8 cellular contexts compared by ENCODE assay signal in genomic region chr11:67630230-67630942, GRCh38. TPM values are rescaled to one million over a fixed set of nuclear protein-coding genes. Genes with fewer than 3 reads are reported as not detected.
A peak's percentile ranks its signal among the peaks of the same experiment; 100 is the strongest.
DNase-seq lines count a peak whose midpoint lies in the region; ATAC-seq and TF ChIP-seq lines count a peak whose summit lies in the region.

No MANE protein-coding gene starts in this region.

- CTCF ChIA-PET in Panc1 (lab: Charles Lee), result interaction anchor here (0.6 to 3.8 kb wide), 14 partner anchors 11 to 576 kb away, joined by 3 to 23 read pairs (median 4); no protein-coding TSS in a partner anchor

- peak overlapping the region; percentile 84 for H3K4me3 Mint-ChIP-seq in activated T-helper 1 cell treated with anti-CD3 and anti-CD28 coated beads, Interleukin-12 subunit alpha, Interleukin-12 subunit beta, Interleukin-2, Interleukin-4 antibody, amounts not matched to agents 30 ng/mL and 10 ng/mL and 1 ng/mL, durations not matched to agents 14 hours and 24 hours and 36 hours
- H3K4me3 Mint-ChIP-seq in natural killer cell, result peak overlapping the region; percentile 86
- H3K4me3 Mint-ChIP-seq in stimulated activated naive CD8-positive, alpha-beta T cell treated with anti-CD3 and anti-CD28 coated beads, Interleukin-15, amount 100 ng/mL, for 72 hours, result peak overlapping the region; percentile 88

- in situ Hi-C loops in GM23248 (cut with MboI) (no loop called here), Panc1 (cut with HindIII; ENCODE audit: low pct_unique_long_range_greater_than_20kb, low sequenced_read_pairs) (no loop called here)

- peaks cover 7% of the 10 kb centered on the region for H3K4me1 Mint-ChIP-seq in activated T-helper 1 cell treated with anti-CD3 and anti-CD28 coated beads, Interleukin-12 subunit alpha, Interleukin-12 subunit beta, Interleukin-2, Interleukin-4 antibody, amounts not matched to agents 30 ng/mL and 10 ng/mL and 1 ng/mL, durations not matched to agents 14 hours and 24 hours and 36 hours (ENCODE audit: low read depth)
- peaks cover 5 to 22% of the 10 kb centered on the region in 2 donors for H3K4me1 Mint-ChIP-seq in natural killer cell
- peaks cover 42% of the 10 kb centered on the region for H3K4me1 Mint-ChIP-seq in stimulated activated naive CD8-positive, alpha-beta T cell treated with anti-CD3 and anti-CD28 coated beads, Interleukin-15, amount 100 ng/mL, for 72 hours

- H2AFZ ChIP-seq in GM23248 (peak overlapping the region; percentile 91), Karpas-422 (ENCODE audit: low read length) (peak overlapping the region; percentile 93; the same call in 1 of the 2 replicates)

- BruUV-seq in Panc1 (replicated peaks; lab: Mats Ljungman, UMichigan), result no TSS peak

- ATAC-seq in Panc1 (peak; percentile 87), natural killer cell (peak; percentile 78 to 90 (median 82))
- ATAC-seq in stimulated activated naive CD8-positive, alpha-beta T cell treated with anti-CD3 and anti-CD28 coated beads, Interleukin-15, amount 100 ng/mL, for 72 hours, result peak; percentile 79

- H3K27me3 Mint-ChIP-seq in activated T-helper 1 cell treated with anti-CD3 and anti-CD28 coated beads, Interleukin-12 subunit alpha, Interleukin-12 subunit beta, Interleukin-2, Interleukin-4 antibody, amounts not matched to agents 30 ng/mL and 10 ng/mL and 1 ng/mL, durations not matched to agents 14 hours and 24 hours and 36 hours (ENCODE audit: insufficient read depth), result peaks cover 3% of the 10 kb centered on the region
- no peaks in the 10 kb centered on the region for H3K27me3 Mint-ChIP-seq in natural killer cell (ENCODE audit: low read depth in 2 of 2)
- H3K27me3 Mint-ChIP-seq in stimulated activated naive CD8-positive, alpha-beta T cell treated with anti-CD3 and anti-CD28 coated beads, Interleukin-15, amount 100 ng/mL, for 72 hours, result no peaks in the 10 kb centered on the region

- POLR2A ChIA-PET in Panc1 (lab: Charles Lee), result interaction anchor here (0.7 kb wide), 3 partner anchors 36 to 473 kb away, joined by 3 to 5 read pairs (median 4); no protein-coding TSS in a partner anchor

- H3K27me3 ChIP-seq in GM23248 (replicated peaks; ENCODE audit: insufficient read depth) (no peaks in the 10 kb centered on the region), Karpas-422 (ENCODE audit: low read length) (no peaks in the 10 kb centered on the region), Panc1 (ENCODE audit: control insufficient read depth, insufficient read depth, low read length) (no peaks in the 10 kb centered on the region)

- peak overlapping the region; percentile 77 for H3K9ac ChIP-seq in GM23248
- H3K9ac ChIP-seq in Karpas-422 (ENCODE audit: low read length), result peak overlapping the region; percentile 80

- H3K36me3 ChIP-seq in GM23248 (ENCODE audit: low read depth) (no peaks in the 10 kb centered on the region), Karpas-422 (ENCODE audit: insufficient read depth, low read length) (no peaks in the 10 kb centered on the region; the same call in 1 of the 2 replicates), Panc1 (ENCODE audit: control insufficient read depth, insufficient read depth, low read length) (no peaks in the 10 kb centered on the region)

- H3K27ac ChIP-seq in GM23248, result peak overlapping the region; percentile 33
- peak overlapping the region; percentile 49 for H3K27ac ChIP-seq in Karpas-422 (ENCODE audit: low read length)
- peak overlapping the region; percentile 44 for H3K27ac ChIP-seq in Panc1 (ENCODE audit: low read length)

- H3K4me3 ChIP-seq in GM23248 (peak overlapping the region; percentile 79), Karpas-422 (ENCODE audit: low read length) (peak overlapping the region; percentile 80), Panc1 (ENCODE audit: low read depth in 2 of 2, low read length in 2 of 2) (peak overlapping the region; percentile 71 to 73)

- H3F3A ChIP-seq in GM23248 (ENCODE audit: insufficient read depth), result no peaks in the 10 kb centered on the region

- peak overlapping the region; percentile 88 for H3K4me2 ChIP-seq in GM23248 (ENCODE audit: unreplicated experiment)
- peak overlapping the region; percentile 78 for H3K4me2 ChIP-seq in Karpas-422 (ENCODE audit: low read depth, low read length, poor library complexity, severe bottlenecking)

- no peaks in the 10 kb centered on the region for H3K9me3 Mint-ChIP-seq in activated T-helper 1 cell treated with anti-CD3 and anti-CD28 coated beads, Interleukin-12 subunit alpha, Interleukin-12 subunit beta, Interleukin-2, Interleukin-4 antibody, amounts not matched to agents 30 ng/mL and 10 ng/mL and 1 ng/mL, durations not matched to agents 14 hours and 24 hours and 36 hours
- no peaks in the 10 kb centered on the region for H3K9me3 Mint-ChIP-seq in natural killer cell
- H3K9me3 Mint-ChIP-seq in stimulated activated naive CD8-positive, alpha-beta T cell treated with anti-CD3 and anti-CD28 coated beads, Interleukin-15, amount 100 ng/mL, for 72 hours, result no peaks in the 10 kb centered on the region

- DNase-seq in ELF-1 (ENCODE audit: low read depth, low spot score), result peak; percentile 97
- DNase-seq in GM23248, result peak; percentile 100
- DNase-seq in Karpas-422, result peak; percentile 99
- peak; percentile 67 for DNase-seq in Panc1 (ENCODE audit: low read depth, low spot score)
- DNase-seq in activated T-helper 1 cell treated with anti-CD3 and anti-CD28 coated beads, Interleukin-12 subunit alpha, Interleukin-12 subunit beta, Interleukin-2, Interleukin-4 antibody, amounts not matched to agents 30 ng/mL and 10 ng/mL and 1 ng/mL, durations not matched to agents 14 hours and 24 hours and 36 hours (ENCODE audit: low spot score), result peak; percentile 94
- DNase-seq in fibroblast of peridontal ligament (ENCODE audit: extremely low read depth), result peak; percentile 92
- DNase-seq in natural killer cell, result peak; percentile 93
- DNase-seq in stimulated activated naive CD8-positive, alpha-beta T cell treated with anti-CD3 and anti-CD28 coated beads, Interleukin-15, amount 100 ng/mL, for 72 hours, result peak; percentile 97

- H4K20me1 ChIP-seq in GM23248 (ENCODE audit: insufficient read depth), result no peaks in the 10 kb centered on the region
- no peaks in the 10 kb centered on the region for H4K20me1 ChIP-seq in Karpas-422 (ENCODE audit: insufficient read depth, low read depth, low read length)

- TF ChIP-seq CTCF in Panc1 (IDR thresholded peaks at IDR 0.05) (peak; percentile 88), natural killer cell (IDR thresholded peaks at IDR 0.05) (peak; percentile 76)

- H3K79me2 ChIP-seq in GM23248 (ENCODE audit: insufficient read depth) (no peaks in the 10 kb centered on the region), Karpas-422 (ENCODE audit: low read length) (no peaks in the 10 kb centered on the region)

- peak overlapping the region; percentile 92 for H3K27ac Mint-ChIP-seq in activated T-helper 1 cell treated with anti-CD3 and anti-CD28 coated beads, Interleukin-12 subunit alpha, Interleukin-12 subunit beta, Interleukin-2, Interleukin-4 antibody, amounts not matched to agents 30 ng/mL and 10 ng/mL and 1 ng/mL, durations not matched to agents 14 hours and 24 hours and 36 hours
- H3K27ac Mint-ChIP-seq in natural killer cell, result peak overlapping the region; percentile 71 to 95
- peak overlapping the region in 1 of 2 donors; percentile 82 for H3K27ac Mint-ChIP-seq in stimulated activated naive CD8-positive, alpha-beta T cell treated with anti-CD3 and anti-CD28 coated beads, Interleukin-15, amount 100 ng/mL, for 72 hours

- H3K9me2 ChIP-seq in GM23248 (ENCODE audit: insufficient read depth) (no peaks in the 10 kb centered on the region), Karpas-422 (replicated peaks; ENCODE audit: insufficient read depth, low read length) (no peaks in the 10 kb centered on the region)

- 0 to 1% methylated on average over 2 to 64 of the region's 70 CpGs for WGBS in GM23248 (ENCODE audit: low coverage in 1 of 2, low lambda C conversion rate in 2 of 2, missing lambda C conversion rate in 2 of 2), 2 experiments

- H3K9me3 ChIP-seq in GM23248 (ENCODE audit: low read depth) (no peaks in the 10 kb centered on the region), Karpas-422 (ENCODE audit: low read length) (no peaks in the 10 kb centered on the region), Panc1 (ENCODE audit: control insufficient read depth, insufficient read depth, low read depth, low read length) (no peaks in the 10 kb centered on the region)

- H3K4me1 ChIP-seq in GM23248 (ENCODE audit: insufficient read depth) (no peaks in the 10 kb centered on the region), Karpas-422 (ENCODE audit: low read length) (peaks cover 26% of the 10 kb centered on the region), Panc1 (ENCODE audit: control insufficient read depth, insufficient read depth, low read length) (peaks cover 13% of the 10 kb centered on the region; the same call in 1 of the 2 replicates)

- H3K36me3 Mint-ChIP-seq in activated T-helper 1 cell treated with anti-CD3 and anti-CD28 coated beads, Interleukin-12 subunit alpha, Interleukin-12 subunit beta, Interleukin-2, Interleukin-4 antibody, amounts not matched to agents 30 ng/mL and 10 ng/mL and 1 ng/mL, durations not matched to agents 14 hours and 24 hours and 36 hours (ENCODE audit: low read depth), result no peaks in the 10 kb centered on the region
- H3K36me3 Mint-ChIP-seq in natural killer cell, result no peaks in the 10 kb centered on the region

- intact Hi-C loops in Panc1 (cut with micrococcal nuclease; ENCODE audit: unreplicated experiment), result no loop called here
- intact Hi-C loops in activated T-helper 1 cell treated with anti-CD3 and anti-CD28 coated beads, Interleukin-12 subunit alpha, Interleukin-12 subunit beta, Interleukin-2, Interleukin-4 antibody, amounts not matched to agents 30 ng/mL and 10 ng/mL and 1 ng/mL, durations not matched to agents 14 hours and 24 hours and 36 hours (cut with micrococcal nuclease), result loop anchor here (1.0 kb wide), 4 partner anchors 24 to 400 kb away; partner anchors contain the start of genes CDK2AP2, NDUFS8 and NDUFV1
- intact Hi-C loops in natural killer cell (cut with micrococcal nuclease), result loop anchor here (10.0 kb wide), 1 partner anchor 84 kb away; no protein-coding TSS in a partner anchor

RNA-seq across cellular contexts. Expression of gene NUDT8, which starts 0.6 kb away (rescaled TPM):
- 2.0 and 4.8 TPM in 2 replicates for total RNA-seq in GM23248 (2014; rRNA removed; shearing (Covaris generic))
- polyA plus RNA-seq in GM23248 (2016; fragmentation: Nextera tagmentation; extraction: Ambion mirVana), result 4.1 TPM in 2 replicates
- total RNA-seq in Karpas-422 (2014; rRNA removed; shearing (Covaris generic); ENCODE audit: low replicate concordance), result 10.4 and 35.4 TPM in 2 replicates
- 13.2 TPM for total RNA-seq in Panc1 (2021; ENCODE audit: unreplicated experiment)
- 13.7 TPM for polyA plus RNA-seq in Panc1 (2012; ENCODE audit: insufficient read length)
- total RNA-seq in activated T-helper 1 cell treated with anti-CD3 and anti-CD28 coated beads, Interleukin-12 subunit alpha, Interleukin-12 subunit beta, Interleukin-2, Interleukin-4 antibody, amounts not matched to agents 30 ng/mL and 10 ng/mL and 1 ng/mL, durations not matched to agents 14 hours and 24 hours and 36 hours, result 18.5 and 19.9 TPM in 2 replicates
- 1 to 10 TPM; 1.7 to 5.2 (median 4.1) TPM for total RNA-seq in natural killer cell

RNA-seq across cellular contexts. Expression of gene TBX10, which starts 9.2 kb away (rescaled TPM):
- not detected in 2 replicates for total RNA-seq in GM23248 (2014; rRNA removed; shearing (Covaris generic))
- polyA plus RNA-seq in GM23248 (2016; fragmentation: Nextera tagmentation; extraction: Ambion mirVana), result not detected in 2 replicates
- not detected in 2 replicates for total RNA-seq in Karpas-422 (2014; rRNA removed; shearing (Covaris generic); ENCODE audit: low replicate concordance)
- total RNA-seq in Panc1 (2021; ENCODE audit: unreplicated experiment) (not detected), natural killer cell (not detected)
- polyA plus RNA-seq in Panc1 (2012; ENCODE audit: insufficient read length), result not detected
- total RNA-seq in activated T-helper 1 cell treated with anti-CD3 and anti-CD28 coated beads, Interleukin-12 subunit alpha, Interleukin-12 subunit beta, Interleukin-2, Interleukin-4 antibody, amounts not matched to agents 30 ng/mL and 10 ng/mL and 1 ng/mL, durations not matched to agents 14 hours and 24 hours and 36 hours, result not detected in 2 replicates

RNA-seq across cellular contexts. Expression of gene ACY3, which starts 20.1 kb away (rescaled TPM):
- total RNA-seq in GM23248 (2014; rRNA removed; shearing (Covaris generic)), result not detected in 2 replicates
- not detected in 2 replicates for polyA plus RNA-seq in GM23248 (2016; fragmentation: Nextera tagmentation; extraction: Ambion mirVana)
- total RNA-seq in Karpas-422 (2014; rRNA removed; shearing (Covaris generic); ENCODE audit: low replicate concordance), result 0.89 and 2.2 TPM in 2 replicates
- total RNA-seq in Panc1 (2021; ENCODE audit: unreplicated experiment), result 0.26 TPM
- polyA plus RNA-seq in Panc1 (2012; ENCODE audit: insufficient read length), result 0.40 TPM
- 0.32 TPM in 1 of 2 replicates, not detected in the other for total RNA-seq in activated T-helper 1 cell treated with anti-CD3 and anti-CD28 coated beads, Interleukin-12 subunit alpha, Interleukin-12 subunit beta, Interleukin-2, Interleukin-4 antibody, amounts not matched to agents 30 ng/mL and 10 ng/mL and 1 ng/mL, durations not matched to agents 14 hours and 24 hours and 36 hours
- 1 to 10 TPM in 1 of 3 donors, under 1 TPM in 1, not detected in 1; 0.96 to 1.1 TPM for total RNA-seq in natural killer cell

RNA-seq across cellular contexts. Expression of gene NDUFV1, which starts 23.6 kb away (rescaled TPM):
- total RNA-seq in GM23248 (2014; rRNA removed; shearing (Covaris generic)), result 168 and 209 TPM in 2 replicates
- polyA plus RNA-seq in GM23248 (2016; fragmentation: Nextera tagmentation; extraction: Ambion mirVana), result 136 TPM in 2 replicates
- total RNA-seq in Karpas-422 (2014; rRNA removed; shearing (Covaris generic); ENCODE audit: low replicate concordance), result 145 and 304 TPM in 2 replicates
- 281 TPM for total RNA-seq in Panc1 (2021; ENCODE audit: unreplicated experiment)
- 441 TPM for polyA plus RNA-seq in Panc1 (2012; ENCODE audit: insufficient read length)
- total RNA-seq in activated T-helper 1 cell treated with anti-CD3 and anti-CD28 coated beads, Interleukin-12 subunit alpha, Interleukin-12 subunit beta, Interleukin-2, Interleukin-4 antibody, amounts not matched to agents 30 ng/mL and 10 ng/mL and 1 ng/mL, durations not matched to agents 14 hours and 24 hours and 36 hours, result 289 and 303 TPM in 2 replicates
- 100 to 1,000 TPM; 346 to 393 (median 360) TPM for total RNA-seq in natural killer cell

RNA-seq across cellular contexts. Expression of gene ALDH3B2, which starts 44.0 kb away (rescaled TPM):
- total RNA-seq in GM23248 (2014; rRNA removed; shearing (Covaris generic)), result not detected in 2 replicates
- polyA plus RNA-seq in GM23248 (2016; fragmentation: Nextera tagmentation; extraction: Ambion mirVana), result not detected in 2 replicates
- 1.6 and 1.8 TPM in 2 replicates for total RNA-seq in Karpas-422 (2014; rRNA removed; shearing (Covaris generic); ENCODE audit: low replicate concordance)
- total RNA-seq in Panc1 (2021; ENCODE audit: unreplicated experiment) (not detected), natural killer cell (not detected)
- polyA plus RNA-seq in Panc1 (2012; ENCODE audit: insufficient read length), result not detected
- not detected in 2 replicates for total RNA-seq in activated T-helper 1 cell treated with anti-CD3 and anti-CD28 coated beads, Interleukin-12 subunit alpha, Interleukin-12 subunit beta, Interleukin-2, Interleukin-4 antibody, amounts not matched to agents 30 ng/mL and 10 ng/mL and 1 ng/mL, durations not matched to agents 14 hours and 24 hours and 36 hours

Comparison
In these comparisons a context has a peak if more than half of its experiments do, and no peak if none do; other contexts are left out.
1. Peak in every context shown above with its lines: DNase-seq, ATAC-seq, H3K4me3 ChIP-seq and H3K27ac ChIP-seq.